12 cellular contexts compared by ENCODE assay signal in genomic region chr2:9768388-9768787, GRCh38.
DNase-seq lines count a peak whose midpoint lies in the region; ATAC-seq, FAIRE-seq and TF ChIP-seq lines count a peak whose summit lies in the region.
"Had no signal": no experiment of that assay in that cellular context is flagged by ENCODE, and none has a peak within 500 bp of the region (broad histone marks: within the 10 kb centered on the region; RNA-seq: fewer than 3 reads in every experiment).

No MANE protein-coding gene starts in this region.

- no peak overlapping the region for H4K91ac ChIP-seq in trophoblast cell (ENCODE audit: low read depth, low read length)

- H3K79me2 ChIP-seq in HepG2 (ENCODE audit: insufficient read depth, low read length) (no peaks in the 10 kb centered on the region), trophoblast cell (ENCODE audit: control insufficient read depth, insufficient read depth, low read length, poor library complexity) (no peaks in the 10 kb centered on the region)

- H3K4me3 Mint-ChIP-seq in type B pancreatic cell: peak overlapping the region; percentile 63
- H3K4me3 Mint-ChIP-seq: activated naive CD4-positive, alpha-beta T cell treated with anti-CD3 and anti-CD28 coated beads for 36 hours had no signal

- no peaks in the 10 kb centered on the region for H4K20me1 ChIP-seq in HepG2 (ENCODE audit: insufficient read depth, low read length)

- no peak overlapping the region for H3K4ac ChIP-seq in trophoblast cell (ENCODE audit: low read depth, low read length)

- no TSS peak for BruUV-seq in HepG2 (replicated peaks; lab: Mats Ljungman, UMichigan)

- WGBS in HepG2 (ENCODE audit: low lambda C conversion rate): 2% methylated on average over 12 of the region's 12 CpGs
- WGBS in right lobe of liver (ENCODE audit: insufficient coverage, low coverage, low lambda C conversion rate, missing lambda C conversion rate): 39% methylated on average over 6 of the region's 12 CpGs
- WGBS in trophoblast cell (ENCODE audit: extremely low coverage, insufficient coverage, insufficient read length): no CpG with 5 or more reads among the region's 12 CpGs

- H2AK5ac ChIP-seq in trophoblast cell (ENCODE audit: low read length): no peak overlapping the region

- FAIRE-seq in HepG2 (lab: Jason Lieb, UNC): peak; percentile 56

- peak overlapping the region; percentile 25; the same call in 1 of the 2 replicates for H3K9ac ChIP-seq in HepG2 (ENCODE audit: insufficient read depth, low read depth, low read length)
- H3K9ac ChIP-seq in trophoblast cell (ENCODE audit: low read length): no peak overlapping the region

- in situ Hi-C loops in HepG2 (cut with HindIII; ENCODE audit: extremely low pct_ligation_motif_present, low pct_unique_long_range_greater_than_20kb): no loop called here

- peak; percentile 47 for DNase-seq in HepG2 (ENCODE audit: low spot score)
- no peak for DNase-seq in right lobe of liver
- peak in 2 of 3 donors; percentile 65 to 76 for DNase-seq in Peyer's patch
- peak; percentile 64 for DNase-seq in iPS DF 19.7 (ENCODE audit: low read depth, low spot score)
- DNase-seq in type B pancreatic cell (ENCODE audit: extremely low spot score, unreplicated experiment): no peak
- no peak for DNase-seq in activated effector memory CD4-positive, alpha-beta T cell treated with anti-CD3 and anti-CD28 coated beads, Interleukin-2, amount 50 U/mL, for 16 hours
- DNase-seq in trophoblast cell: no peak
- no peak for DNase-seq in activated CD4-positive, CD25-positive, alpha-beta regulatory T cell (lab: John Stamatoyannopoulos, UW)
- DNase-seq: activated naive CD4-positive, alpha-beta T cell treated with anti-CD3 and anti-CD28 coated beads for 36 hours; BE2C had no signal

- no peak overlapping the region for H3K18ac ChIP-seq in trophoblast cell (ENCODE audit: low read length)

- 0 out of 2 replicates have a peak, but pooled peaks have one; percentile 31 for TF ChIP-seq RAD21 in HepG2 (CRISPR knock-in tag; IDR thresholded peaks at IDR 0.05)

- H3K9me3 Mint-ChIP-seq in type B pancreatic cell: no peaks in the 10 kb centered on the region
- H3K9me3 Mint-ChIP-seq: activated naive CD4-positive, alpha-beta T cell treated with anti-CD3 and anti-CD28 coated beads for 36 hours; naive B cell had no signal

- peak overlapping the region; percentile 65 for H3K27ac Mint-ChIP-seq in type B pancreatic cell
- H3K27ac Mint-ChIP-seq: activated naive CD4-positive, alpha-beta T cell treated with anti-CD3 and anti-CD28 coated beads for 36 hours had no signal

- no peak overlapping the region for H4K12ac ChIP-seq in trophoblast cell (ENCODE audit: low read depth, low read length)

- H2AFZ ChIP-seq in HepG2 (ENCODE audit: low read length) (no peak overlapping the region), trophoblast cell (ENCODE audit: insufficient read depth, low read length, poor library complexity) (no peak overlapping the region)

- H3K4me2 ChIP-seq in HepG2 (ENCODE audit: low read depth, low read length) (peak overlapping the region; percentile 78), trophoblast cell (ENCODE audit: low read length) (no peak overlapping the region)

- POLR2A ChIA-PET in HepG2 (lab: Yijun Ruan, JAX): interaction anchor here (1.0 to 1.3 kb wide), 2 partner anchors 17 to 138 kb away, joined by 4 read pairs; partner anchors contain the start of gene YWHAQ

- no peak overlapping the region for H2BK120ac ChIP-seq in trophoblast cell (ENCODE audit: insufficient read depth, low read length, poor library complexity)

- peaks cover 84% of the 10 kb centered on the region for H3K4me1 ChIP-seq in HepG2 (ENCODE audit: insufficient read depth, low read length)
- peaks cover 0 to 2% (median 0%) of the 10 kb centered on the region in 4 donors for H3K4me1 ChIP-seq in right lobe of liver
- H3K4me1 ChIP-seq in Peyer's patch: peaks cover 0 to 54% (median 0%) of the 10 kb centered on the region in 4 donors
- peaks cover 4 to 9% of the 10 kb centered on the region in 2 experiments for H3K4me1 ChIP-seq in trophoblast cell (ENCODE audit: control insufficient read depth in 1 of 2, insufficient read depth in 2 of 2, low read length in 2 of 2)

- H4K8ac ChIP-seq in trophoblast cell (ENCODE audit: low read depth, low read length): no peak overlapping the region

- CTCF ChIA-PET in HepG2 (lab: Yijun Ruan, JAX; ENCODE audit: low intra/inter-chr PET ratio, low total read pairs): no interaction called here

- H2BK5ac ChIP-seq in trophoblast cell (ENCODE audit: low read depth, low read length, poor library complexity): no peak overlapping the region

- TF ChIP-seq EP300 in HepG2 (IDR thresholded peaks at IDR 0.05; ENCODE audit: low read depth in 2 of 2, low read length in 2 of 2) (no peak), HepG2 (CRISPR knock-in tag; IDR thresholded peaks at IDR 0.05; ENCODE audit: borderline replicate concordance) (no peak)

- TF ChIP-seq POLR2A in HepG2 (IDR thresholded peaks at IDR 0.05; ENCODE audit: insufficient read depth in 1 of 2, low read depth in 2 of 2, low read length in 2 of 2): no peak
- no peak for TF ChIP-seq POLR2A in right lobe of liver (IDR thresholded peaks at IDR 0.05)
- TF ChIP-seq POLR2A in Peyer's patch (IDR thresholded peaks at IDR 0.05): no peak

- TF ChIP-seq CTCF in HepG2 (CRISPR knock-in tag; IDR thresholded peaks at IDR 0.05) (peak; percentile 80), right lobe of liver (IDR thresholded peaks at IDR 0.05) (no peak), Peyer's patch (IDR thresholded peaks at IDR 0.05) (peak in 4 of 6 experiments; percentile 14 to 68 (median 60)), type B pancreatic cell (conservative IDR thresholded peaks at IDR 0.05) (peak; percentile 69)

- H3K27ac ChIP-seq in HepG2 (ENCODE audit: extremely low read length, insufficient read depth, low read length): no peak overlapping the region
- H3K27ac ChIP-seq in right lobe of liver: no peak overlapping the region
- no peak overlapping the region for H3K27ac ChIP-seq in Peyer's patch
- no peak overlapping the region for H3K27ac ChIP-seq in trophoblast cell (ENCODE audit: low read depth, low read length)
- H3K27ac ChIP-seq: esophagus muscularis mucosa had no signal

- no peaks in the 10 kb centered on the region for H3K79me1 ChIP-seq in trophoblast cell (ENCODE audit: low read length)

- no peaks in the 10 kb centered on the region for H3K27me3 Mint-ChIP-seq in type B pancreatic cell

- no peaks in the 10 kb centered on the region for H3K36me3 Mint-ChIP-seq in type B pancreatic cell
- H3K36me3 Mint-ChIP-seq: naive B cell had no signal

- H3K36me3 ChIP-seq in HepG2 (replicated peaks in 1 of 2; ENCODE audit: control insufficient read depth in 1 of 2, insufficient read depth in 2 of 2, low read length in 2 of 2) (no peaks in the 10 kb centered on the region), right lobe of liver (no peaks in the 10 kb centered on the region), Peyer's patch (no peaks in the 10 kb centered on the region), trophoblast cell (ENCODE audit: control insufficient read depth in 1 of 2, insufficient read depth in 2 of 2, low read length in 2 of 2) (no peaks in the 10 kb centered on the region)
- H3K36me3 ChIP-seq: BE2C, esophagus muscularis mucosa had no signal

- H3K27me3 ChIP-seq in HepG2 (ENCODE audit: control insufficient read depth in 1 of 2, insufficient read depth in 2 of 2, low read length in 2 of 2) (peaks cover 10 to 72% of the 10 kb centered on the region in 2 experiments), right lobe of liver (no peaks in the 10 kb centered on the region), Peyer's patch (no peaks in the 10 kb centered on the region), trophoblast cell (ENCODE audit: insufficient read depth, low read length) (no peaks in the 10 kb centered on the region)
- H3K27me3 ChIP-seq: BE2C, esophagus muscularis mucosa had no signal

- H3K4me3 ChIP-seq in HepG2 (replicated peaks in 1 of 3; ENCODE audit: insufficient read depth in 1 of 3, low read depth in 2 of 3, low read length in 3 of 3) (peak overlapping the region in 1 of 3 experiments; percentile 65; a peak in 2 of 6 replicates), right lobe of liver (no peak overlapping the region), Peyer's patch (no peak overlapping the region), trophoblast cell (ENCODE audit: low read depth, low read length) (no peak overlapping the region)
- H3K4me3 ChIP-seq: esophagus muscularis mucosa had no signal

- intact Hi-C loops in HepG2 (cut with micrococcal nuclease; ENCODE audit: unreplicated experiment): no loop called here
- intact Hi-C loops in right lobe of liver (cut with DNase I): no loop called here

- H2BK12ac ChIP-seq in trophoblast cell (ENCODE audit: low read length): no peak overlapping the region

- no peaks in the 10 kb centered on the region for H3K9me3 ChIP-seq in HepG2 (ENCODE audit: low read length)
- H3K9me3 ChIP-seq in right lobe of liver: no peaks in the 10 kb centered on the region
- no peaks in the 10 kb centered on the region for H3K9me3 ChIP-seq in Peyer's patch
- H3K9me3 ChIP-seq in trophoblast cell (ENCODE audit: insufficient read depth, low read depth, low read length): no peaks in the 10 kb centered on the region
- H3K9me3 ChIP-seq: BE2C, esophagus muscularis mucosa had no signal

- H3K23ac ChIP-seq in trophoblast cell (ENCODE audit: low read length): no peak overlapping the region

- ATAC-seq in HepG2 (peak; percentile 76), right lobe of liver (no peak)

- H3K14ac ChIP-seq in trophoblast cell (ENCODE audit: low read length): no peak overlapping the region

- H3K4me1 Mint-ChIP-seq in type B pancreatic cell (ENCODE audit: unreplicated experiment): peaks cover 56% of the 10 kb centered on the region

TF ChIP-seq in HepG2, 621 proteins besides CTCF, POLR2A, EP300 and RAD21 (continues in another document):
- TF ChIP-seq KDM5B (CRISPR knock-in tag; IDR thresholded peaks at IDR 0.05; ENCODE audit: borderline replicate concordance) (no peak), ATRX (CRISPR knock-in tag; IDR thresholded peaks at IDR 0.05; ENCODE audit: borderline replicate concordance) (no peak), ZNF772 (CRISPR knock-in tag; IDR thresholded peaks at IDR 0.05) (no peak), DNMT1 (CRISPR knock-in tag; IDR thresholded peaks at IDR 0.05) (peak; percentile 83; the same call in 1 of the 2 replicates), HOMEZ (CRISPR knock-in tag; IDR thresholded peaks at IDR 0.05; ENCODE audit: low read depth) (no peak)

Comparison
In these comparisons a context has a peak if more than half of its experiments do, and no peak if none do; other contexts are left out.
1. DNase-seq: peak in HepG2 (single experiment), Peyer's patch (2 of 3) and iPS DF 19.7 (single experiment); none in right lobe of liver (0 of 3), type B pancreatic cell (single experiment), activated effector memory CD4-positive, alpha-beta T cell treated with anti-CD3 and anti-CD28 coated beads, Interleukin-2, amount 50 U/mL, for 16 hours (single experiment), trophoblast cell (0 of 2) and activated CD4-positive, CD25-positive, alpha-beta regulatory T cell (0 of 4).
2. CTCF ChIP-seq: peak in HepG2 (single experiment), Peyer's patch (4 of 6) and type B pancreatic cell (single experiment); none in right lobe of liver (0 of 4).